In genomic region chr16:67672306-67672705, GRCh38 we compare ENCODE assay signal across 16 cellular contexts. TPM values are rescaled to one million over a fixed set of nuclear protein-coding genes. Genes with fewer than 3 reads are reported as not detected.
A peak's percentile ranks its signal among the peaks of the same experiment; 100 is the strongest.
DNase-seq lines count a peak whose midpoint lies in the region; ATAC-seq and TF ChIP-seq lines count a peak whose summit lies in the region.
"Had no signal": no experiment of that assay in that cellular context is flagged by ENCODE, and none has a peak within 500 bp of the region (broad histone marks: within the 10 kb centered on the region; RNA-seq: fewer than 3 reads in every experiment).

No MANE protein-coding gene starts in this region.

- H3K9me3 Mint-ChIP-seq in activated naive CD8-positive, alpha-beta T cell treated with anti-CD3 and anti-CD28 coated beads for 36 hours, result no peaks in the 10 kb centered on the region
- H3K9me3 Mint-ChIP-seq: activated naive CD8-positive, alpha-beta T cell treated with anti-CD3 and anti-CD28 coated beads, Interleukin-2, amount 10 ng/mL, durations not matched to agents 7 days and 5 days; activated T-helper 2 cell treated with anti-CD3 and anti-CD28 coated beads, Interferon-gamma antibody, Interleukin-2, Interleukin-4, amounts not matched to agents 10 μg/mL and 5 μg/mL and 100 μg/mL, durations not matched to agents 14 hours and 24 hours and 36 hours; CD4-positive, alpha-beta T cell; H9 had no signal

- H3K27me3 ChIP-seq in esophagus squamous epithelium (no peaks in the 10 kb centered on the region), spleen (replicated peaks in 1 of 7) (no peaks in the 10 kb centered on the region)
- H3K27me3 ChIP-seq: tibial artery had no signal

- H3K27ac ChIP-seq in VCaP (peak overlapping the region; percentile 71), esophagus squamous epithelium (peak overlapping the region in 3 of 4 donors; percentile 68 to 86 (median 84)), spleen (peak overlapping the region in 7 of 8 donors; percentile 62 to 94 (median 83))
- H3K27ac ChIP-seq: epithelial cell of prostate, tibial artery had no signal

- ATAC-seq in GM18511 (IDR thresholded peaks at IDR 0.05; ENCODE audit: unreplicated experiment), result no peak

- peaks cover 38 to 70% (median 54%) of the 10 kb centered on the region in 3 donors for H3K4me1 ChIP-seq in esophagus squamous epithelium
- H3K4me1 ChIP-seq in spleen, result peaks cover 32 to 95% (median 81%) of the 10 kb centered on the region in 6 donors

- TF ChIP-seq POLR2A in esophagus squamous epithelium (IDR thresholded peaks at IDR 0.05), result no peak
- TF ChIP-seq POLR2A in spleen (IDR thresholded peaks at IDR 0.05), result no peak

- no peaks in the 10 kb centered on the region for H3K9me3 ChIP-seq in esophagus squamous epithelium
- no peaks in the 10 kb centered on the region for H3K9me3 ChIP-seq in spleen
- H3K9me3 ChIP-seq: tibial artery had no signal

- peak; percentile 14 for DNase-seq in GM13977 (ENCODE audit: low spot score)
- DNase-seq in esophagus squamous epithelium (lab: John Stamatoyannopoulos, UW), result no peak
- DNase-seq in spleen, result peak; percentile 79
- DNase-seq in NCI-H2029 (lab: John Stamatoyannopoulos, UW), result no peak
- DNase-seq in activated naive CD8-positive, alpha-beta T cell treated with anti-CD3 and anti-CD28 coated beads for 36 hours, result no peak
- no peak for DNase-seq in T-helper 9 cell
- DNase-seq: NCI-H1048 had no signal

- no peak overlapping the region for H3K4me3 ChIP-seq in esophagus squamous epithelium
- peak overlapping the region in 1 of 8 donors; percentile 13 for H3K4me3 ChIP-seq in spleen
- H3K4me3 ChIP-seq: tibial artery had no signal

- 28 to 39% methylated on average over 4 of the region's 4 CpGs for WGBS in esophagus squamous epithelium, 2 donors
- WGBS in spleen, 5 donors, result 37 to 63% (median 38%) methylated on average over 4 of the region's 4 CpGs

- H3K36me3 Mint-ChIP-seq in activated naive CD8-positive, alpha-beta T cell treated with anti-CD3 and anti-CD28 coated beads for 36 hours, result no peaks in the 10 kb centered on the region
- H3K36me3 Mint-ChIP-seq: activated naive CD8-positive, alpha-beta T cell treated with anti-CD3 and anti-CD28 coated beads, Interleukin-2, amount 10 ng/mL, durations not matched to agents 7 days and 5 days; naive thymus-derived CD4-positive, alpha-beta T cell had no signal

- H3K27me3 Mint-ChIP-seq in activated naive CD8-positive, alpha-beta T cell treated with anti-CD3 and anti-CD28 coated beads for 36 hours, result no peaks in the 10 kb centered on the region
- H3K27me3 Mint-ChIP-seq: activated naive CD8-positive, alpha-beta T cell treated with anti-CD3 and anti-CD28 coated beads, Interleukin-2, amount 10 ng/mL, durations not matched to agents 7 days and 5 days; CD4-positive, alpha-beta T cell; naive thymus-derived CD4-positive, alpha-beta T cell had no signal

- no peak overlapping the region for H3K4me3 Mint-ChIP-seq in activated naive CD8-positive, alpha-beta T cell treated with anti-CD3 and anti-CD28 coated beads for 36 hours
- H3K4me3 Mint-ChIP-seq: activated naive CD8-positive, alpha-beta T cell treated with anti-CD3 and anti-CD28 coated beads, Interleukin-2, amount 10 ng/mL, durations not matched to agents 7 days and 5 days; CD4-positive, alpha-beta T cell; H9; naive thymus-derived CD4-positive, alpha-beta T cell had no signal

- H3K4me1 Mint-ChIP-seq in activated naive CD8-positive, alpha-beta T cell treated with anti-CD3 and anti-CD28 coated beads for 36 hours, result peaks cover 9% of the 10 kb centered on the region

- TF ChIP-seq CTCF in GM13977 (IDR thresholded peaks at IDR 0.05; ENCODE audit: extremely low read depth, insufficient read depth, missing control alignments), result no peak
- no peak for TF ChIP-seq CTCF in VCaP (conservative IDR thresholded peaks at IDR 0.05)
- no peak for TF ChIP-seq CTCF in esophagus squamous epithelium (IDR thresholded peaks at IDR 0.05)
- no peak for TF ChIP-seq CTCF in spleen (IDR thresholded peaks at IDR 0.05 in 8 of 11, conservative IDR thresholded peaks at IDR 0.05 in 3 of 11)

- no peak overlapping the region for H3K27ac Mint-ChIP-seq in activated naive CD8-positive, alpha-beta T cell treated with anti-CD3 and anti-CD28 coated beads for 36 hours
- H3K27ac Mint-ChIP-seq: activated naive CD8-positive, alpha-beta T cell treated with anti-CD3 and anti-CD28 coated beads, Interleukin-2, amount 10 ng/mL, durations not matched to agents 7 days and 5 days; activated T-helper 2 cell treated with anti-CD3 and anti-CD28 coated beads, Interferon-gamma antibody, Interleukin-2, Interleukin-4, amounts not matched to agents 10 μg/mL and 5 μg/mL and 100 μg/mL, durations not matched to agents 14 hours and 24 hours and 36 hours; CD4-positive, alpha-beta T cell had no signal

- H3K36me3 ChIP-seq in esophagus squamous epithelium (peaks cover 0 to 12% (median 0%) of the 10 kb centered on the region in 3 donors), spleen (peaks cover 0 to 19% (median 7%) of the 10 kb centered on the region in 6 donors)

- intact Hi-C loops in esophagus squamous epithelium (cut with DNase I) (loop anchor here (10.0 kb wide), 1 partner anchor 142 kb away; no protein-coding TSS in a partner anchor), spleen (cut with DNase I; ENCODE audit: low total_unique reads) (loop anchor here (5.0 to 10.0 kb wide), 2 partner anchors 45 to 252 kb away; partner anchors contain the start of gene GFOD2)

- in situ Hi-C loops in GM13977 (cut with MboI; ENCODE audit: low pct_unique_long_range_greater_than_20kb, low sequenced_read_pairs, unreplicated experiment), result loop anchor here (10.0 kb wide), 1 partner anchor 142 kb away; no protein-coding TSS in a partner anchor

RNA-seq across cellular contexts. Expression of gene C16orf86, which starts 5.7 kb away (rescaled TPM):
- total RNA-seq in esophagus squamous epithelium (1 to 10 TPM in 3 of 4 donors, not detected in 1; 1.1 to 3.1 (median 2.4) TPM), spleen (10 to 100 TPM in 2 of 7 donors, 1 to 10 TPM in 5; 5.2 to 17.3 (median 7.9) TPM)
- polyA plus RNA-seq in spleen, result 10 to 100 TPM in 2 of 3 donors, 1 to 10 TPM in 1; 8.9 to 11.1 (median 11.0) TPM
- total RNA-seq in activated naive CD8-positive, alpha-beta T cell treated with anti-CD3 and anti-CD28 coated beads for 36 hours, result 1 to 10 TPM; 1.3 to 1.8 TPM

RNA-seq across cellular contexts. Expression of gene ENKD1, which starts 5.8 kb away (rescaled TPM):
- total RNA-seq in esophagus squamous epithelium (10 to 100 TPM in 3 of 4 donors, 1 to 10 TPM in 1; 6.1 to 12.9 (median 12.2) TPM), spleen (10 to 100 TPM in 5 of 7 donors, 1 to 10 TPM in 2; 9.2 to 18.4 (median 11.4) TPM)
- 10 to 100 TPM; 13.0 to 21.6 (median 18.7) TPM for polyA plus RNA-seq in spleen
- 10 to 100 TPM in 1 of 2 experiments, 1 to 10 TPM in 1; 9.3 to 10.7 TPM for total RNA-seq in activated naive CD8-positive, alpha-beta T cell treated with anti-CD3 and anti-CD28 coated beads for 36 hours

RNA-seq across cellular contexts. Expression of gene PARD6A, which starts 11.5 kb away (rescaled TPM):
- total RNA-seq in esophagus squamous epithelium (1 to 10 TPM; 1.1 to 2.3 (median 2.1) TPM), spleen (10 to 100 TPM in 1 of 7 donors, 1 to 10 TPM in 6; 3.3 to 13.8 (median 5.5) TPM)
- 10 to 100 TPM in 1 of 3 donors, 1 to 10 TPM in 2; 5.4 to 10.2 (median 8.2) TPM for polyA plus RNA-seq in spleen
- total RNA-seq in activated naive CD8-positive, alpha-beta T cell treated with anti-CD3 and anti-CD28 coated beads for 36 hours, result 1 to 10 TPM; 7.8 to 9.4 TPM

RNA-seq across cellular contexts. Expression of gene ACD, which starts 12.2 kb away (rescaled TPM):
- total RNA-seq in esophagus squamous epithelium (10 to 100 TPM in 2 of 4 donors, 1 to 10 TPM in 2; 5.7 to 18.7 (median 8.8) TPM), spleen (10 to 100 TPM; 18.1 to 31.7 (median 24.4) TPM)
- polyA plus RNA-seq in spleen, result 10 to 100 TPM; 16.9 to 25.2 (median 18.1) TPM
- 10 to 100 TPM; 48.0 to 50.3 TPM for total RNA-seq in activated naive CD8-positive, alpha-beta T cell treated with anti-CD3 and anti-CD28 coated beads for 36 hours

RNA-seq across cellular contexts. Expression of gene CARMIL2, which starts 27.4 kb away (rescaled TPM):
- total RNA-seq in esophagus squamous epithelium (1 to 10 TPM in 2 of 4 donors, under 1 TPM in 2; 0.64 to 3.1 (median 1.6) TPM), spleen (10 to 100 TPM; 30.0 to 66.7 (median 50.6) TPM)
- polyA plus RNA-seq in spleen, result 10 to 100 TPM; 48.1 to 92.3 (median 80.1) TPM
- total RNA-seq in activated naive CD8-positive, alpha-beta T cell treated with anti-CD3 and anti-CD28 coated beads for 36 hours, result 100 to 1,000 TPM; 136 to 140 TPM

Comparison
In these comparisons a context has a peak if more than half of its experiments do, and no peak if none do; other contexts are left out.
1. DNase-seq: peak in GM13977 (single experiment) and spleen (single experiment); none in esophagus squamous epithelium (single experiment), NCI-H2029 (single experiment), activated naive CD8-positive, alpha-beta T cell treated with anti-CD3 and anti-CD28 coated beads for 36 hours (single experiment) and T-helper 9 cell (single experiment).
2. Peak in every context shown above with its lines, with median percentiles within 50 percentile points of each other: H3K27ac ChIP-seq.